8 cellular contexts compared by ENCODE assay signal in the genomic region with DNA sequence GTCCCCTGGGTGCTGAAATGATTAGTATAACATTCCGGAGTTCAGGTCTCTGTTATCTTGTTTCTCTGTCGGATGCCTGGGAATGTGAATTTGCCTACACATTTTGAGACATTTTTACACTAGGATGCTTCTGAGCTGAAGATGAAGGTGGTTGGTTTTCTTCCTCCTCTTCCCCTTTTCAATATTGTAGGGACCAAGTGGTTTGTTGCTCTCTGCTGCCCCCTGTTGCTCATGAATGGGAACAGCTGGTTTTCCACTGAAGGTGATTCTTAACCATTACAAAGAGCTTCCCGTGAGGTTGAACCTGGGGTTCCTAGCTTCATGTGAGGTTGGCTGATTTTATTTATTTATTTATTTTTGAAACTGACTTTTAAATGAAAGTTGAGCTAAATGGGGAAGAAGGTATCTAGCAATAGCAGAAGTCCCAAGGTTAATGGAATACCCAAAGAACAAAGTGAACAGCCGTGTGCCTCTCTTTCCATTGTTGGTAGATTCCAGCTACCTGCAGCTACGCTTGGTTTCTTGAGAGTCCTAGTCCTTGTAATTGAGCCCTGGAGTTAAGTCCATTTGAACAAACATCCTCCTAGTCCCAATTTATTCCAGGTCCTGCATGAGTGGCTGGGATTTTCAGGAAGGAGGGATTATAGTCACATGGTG.
A peak's percentile ranks its signal among the peaks of the same experiment; 100 is the strongest.
DNase-seq lines count a peak whose midpoint lies in the region; ATAC-seq and TF ChIP-seq lines count a peak whose summit lies in the region.

No MANE protein-coding gene starts in this region.

- peaks cover 0 to 3% (median 0%) of the 10 kb centered on the region in 4 donors for H3K27me3 ChIP-seq in liver (ENCODE audit: control insufficient read depth in 4 of 4, insufficient read depth in 4 of 4, low read length in 3 of 4)

- no peak overlapping the region for H3K9ac ChIP-seq in liver (ENCODE audit: low read depth in 1 of 2, low read length in 2 of 2)

- in situ Hi-C loops in astrocyte of the cerebellum (cut with HindIII; ENCODE audit: low sequenced_read_pairs) = no loop called here

- no peaks in the 10 kb centered on the region for H3K9me3 ChIP-seq in liver (ENCODE audit: control insufficient read depth in 4 of 4, low read length in 3 of 4)

- no peaks in the 10 kb centered on the region for H3K36me3 Mint-ChIP-seq in activated naive CD4-positive, alpha-beta T cell treated with anti-CD3 and anti-CD28 coated beads for 36 hours (ENCODE audit: low read depth)

- no peak overlapping the region for H3K4me3 Mint-ChIP-seq in activated naive CD4-positive, alpha-beta T cell treated with anti-CD3 and anti-CD28 coated beads for 36 hours

- no peak overlapping the region for H3K4me3 ChIP-seq in astrocyte of the cerebellum (ENCODE audit: low read depth, low read length)
- H3K4me3 ChIP-seq in liver (ENCODE audit: low read depth in 1 of 3, low read length in 3 of 3) = no peak overlapping the region

- no peak overlapping the region for H3K27ac ChIP-seq in liver (ENCODE audit: low read depth in 1 of 2, low read length in 2 of 2)

- CTCF ChIA-PET in activated naive CD4-positive, alpha-beta T cell treated with anti-CD3 and anti-CD28 coated beads for 36 hours (lab: Charles Lee) = interaction anchor here (1.1 to 1.4 kb wide), 3 partner anchors 10 to 66 kb away, joined by 3 to 5 read pairs (median 4); no protein-coding TSS in a partner anchor

- DNase-seq in activated naive CD4-positive, alpha-beta T cell treated with anti-CD3 and anti-CD28 coated beads for 36 hours = peak; percentile 35
- DNase-seq in activated naive CD4-positive, alpha-beta T cell (lab: John Stamatoyannopoulos, UW) = no peak
- DNase-seq in NCI-H146 (lab: John Stamatoyannopoulos, UW) (peak; percentile 12), astrocyte of the cerebellum (ENCODE audit: low read depth) (peak; percentile 4)

- WGBS in liver = 41% methylated on average over 5 of the region's 5 CpGs

- TF ChIP-seq CTCF in astrocyte of the cerebellum (IDR thresholded peaks at IDR 0.05; ENCODE audit: low read depth, low read length, missing control alignments) (peak; percentile 80), liver (IDR thresholded peaks at IDR 0.05; ENCODE audit: low read depth, low read length, missing input control) (peak; percentile 54)

- H3K27ac Mint-ChIP-seq in activated naive CD4-positive, alpha-beta T cell treated with anti-CD3 and anti-CD28 coated beads for 36 hours = no peak overlapping the region

- peaks cover 6% of the 10 kb centered on the region for H3K9me3 Mint-ChIP-seq in activated naive CD4-positive, alpha-beta T cell treated with anti-CD3 and anti-CD28 coated beads for 36 hours

- no peaks in the 10 kb centered on the region for H3K36me3 ChIP-seq in liver (ENCODE audit: control insufficient read depth in 4 of 4, insufficient read depth in 3 of 4, low read depth in 1 of 4, low read length in 3 of 4)

- H3K4me1 ChIP-seq in liver (ENCODE audit: control insufficient read depth in 4 of 4, insufficient read depth in 4 of 4, low read length in 3 of 4) = no peaks in the 10 kb centered on the region

- H3K4me1 Mint-ChIP-seq in activated naive CD4-positive, alpha-beta T cell treated with anti-CD3 and anti-CD28 coated beads for 36 hours (ENCODE audit: low read depth) = no peaks in the 10 kb centered on the region

- intact Hi-C loops in activated naive CD4-positive, alpha-beta T cell treated with anti-CD3 and anti-CD28 coated beads for 36 hours (cut with micrococcal nuclease) = no loop called here

- H3K27me3 Mint-ChIP-seq in activated naive CD4-positive, alpha-beta T cell treated with anti-CD3 and anti-CD28 coated beads for 36 hours (ENCODE audit: low read depth) = no peaks in the 10 kb centered on the region

- peak; percentile 30 to 51 for TF ChIP-seq RAD21 in liver (IDR thresholded peaks at IDR 0.05)

- ATAC-seq in GM21825 (IDR thresholded peaks at IDR 0.05; ENCODE audit: unreplicated experiment) = no peak
- ATAC-seq in GM19023 (IDR thresholded peaks at IDR 0.05; ENCODE audit: unreplicated experiment) = no peak
- no peak for ATAC-seq in HG02623 (IDR thresholded peaks at IDR 0.05; ENCODE audit: unreplicated experiment)

TF ChIP-seq in liver, 16 proteins besides CTCF, POLR2A, EP300 and RAD21:
- TF ChIP-seq NR2F2 (IDR thresholded peaks at IDR 0.05) (no peak), YY1 (IDR thresholded peaks at IDR 0.05) (no peak), GABPA (IDR thresholded peaks at IDR 0.05 in 1 of 2, conservative IDR thresholded peaks at IDR 0.05 in 1 of 2) (no peak), HNF4A (conservative IDR thresholded peaks at IDR 0.05) (no peak), FOXA2 (IDR thresholded peaks at IDR 0.05) (no peak), JUND (IDR thresholded peaks at IDR 0.05) (no peak), FOXA1 (IDR thresholded peaks at IDR 0.05) (no peak), SP1 (IDR thresholded peaks at IDR 0.05) (no peak), TAF1 (conservative IDR thresholded peaks at IDR 0.05) (no peak), RXRA (IDR thresholded peaks at IDR 0.05) (no peak), EGR1 (IDR thresholded peaks at IDR 0.05; ENCODE audit: low read depth in 2 of 2) (no peak)
- TF ChIP-seq, protein P1, sequence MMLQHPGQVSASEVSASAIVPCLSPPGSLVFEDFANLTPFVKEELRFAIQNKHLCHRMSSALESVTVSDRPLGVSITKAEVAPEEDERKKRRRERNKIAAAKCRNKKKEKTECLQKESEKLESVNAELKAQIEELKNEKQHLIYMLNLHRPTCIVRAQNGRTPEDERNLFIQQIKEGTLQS (IDR thresholded peaks at IDR 0.05) = no peak
- TF ChIP-seq, protein P2, sequence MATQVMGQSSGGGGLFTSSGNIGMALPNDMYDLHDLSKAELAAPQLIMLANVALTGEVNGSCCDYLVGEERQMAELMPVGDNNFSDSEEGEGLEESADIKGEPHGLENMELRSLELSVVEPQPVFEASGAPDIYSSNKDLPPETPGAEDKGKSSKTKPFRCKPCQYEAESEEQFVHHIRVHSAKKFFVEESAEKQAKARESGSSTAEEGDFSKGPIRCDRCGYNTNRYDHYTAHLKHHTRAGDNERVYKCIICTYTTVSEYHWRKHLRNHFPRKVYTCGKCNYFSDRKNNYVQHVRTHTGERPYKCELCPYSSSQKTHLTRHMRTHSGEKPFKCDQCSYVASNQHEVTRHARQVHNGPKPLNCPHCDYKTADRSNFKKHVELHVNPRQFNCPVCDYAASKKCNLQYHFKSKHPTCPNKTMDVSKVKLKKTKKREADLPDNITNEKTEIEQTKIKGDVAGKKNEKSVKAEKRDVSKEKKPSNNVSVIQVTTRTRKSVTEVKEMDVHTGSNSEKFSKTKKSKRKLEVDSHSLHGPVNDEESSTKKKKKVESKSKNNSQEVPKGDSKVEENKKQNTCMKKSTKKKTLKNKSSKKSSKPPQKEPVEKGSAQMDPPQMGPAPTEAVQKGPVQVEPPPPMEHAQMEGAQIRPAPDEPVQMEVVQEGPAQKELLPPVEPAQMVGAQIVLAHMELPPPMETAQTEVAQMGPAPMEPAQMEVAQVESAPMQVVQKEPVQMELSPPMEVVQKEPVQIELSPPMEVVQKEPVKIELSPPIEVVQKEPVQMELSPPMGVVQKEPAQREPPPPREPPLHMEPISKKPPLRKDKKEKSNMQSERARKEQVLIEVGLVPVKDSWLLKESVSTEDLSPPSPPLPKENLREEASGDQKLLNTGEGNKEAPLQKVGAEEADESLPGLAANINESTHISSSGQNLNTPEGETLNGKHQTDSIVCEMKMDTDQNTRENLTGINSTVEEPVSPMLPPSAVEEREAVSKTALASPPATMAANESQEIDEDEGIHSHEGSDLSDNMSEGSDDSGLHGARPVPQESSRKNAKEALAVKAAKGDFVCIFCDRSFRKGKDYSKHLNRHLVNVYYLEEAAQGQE (IDR thresholded peaks at IDR 0.05) = no peak
- TF ChIP-seq, protein P3, sequence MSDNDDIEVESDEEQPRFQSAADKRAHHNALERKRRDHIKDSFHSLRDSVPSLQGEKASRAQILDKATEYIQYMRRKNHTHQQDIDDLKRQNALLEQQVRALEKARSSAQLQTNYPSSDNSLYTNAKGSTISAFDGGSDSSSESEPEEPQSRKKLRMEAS (IDR thresholded peaks at IDR 0.05) = no peak

Comparison
In these comparisons a context has a peak if more than half of its experiments do, and no peak if none do; other contexts are left out.
1. DNase-seq: peak in activated naive CD4-positive, alpha-beta T cell treated with anti-CD3 and anti-CD28 coated beads for 36 hours (single experiment), NCI-H146 (single experiment) and astrocyte of the cerebellum (single experiment); none in activated naive CD4-positive, alpha-beta T cell (0 of 4).